19 cellular contexts compared by ENCODE assay signal in the genomic region with DNA sequence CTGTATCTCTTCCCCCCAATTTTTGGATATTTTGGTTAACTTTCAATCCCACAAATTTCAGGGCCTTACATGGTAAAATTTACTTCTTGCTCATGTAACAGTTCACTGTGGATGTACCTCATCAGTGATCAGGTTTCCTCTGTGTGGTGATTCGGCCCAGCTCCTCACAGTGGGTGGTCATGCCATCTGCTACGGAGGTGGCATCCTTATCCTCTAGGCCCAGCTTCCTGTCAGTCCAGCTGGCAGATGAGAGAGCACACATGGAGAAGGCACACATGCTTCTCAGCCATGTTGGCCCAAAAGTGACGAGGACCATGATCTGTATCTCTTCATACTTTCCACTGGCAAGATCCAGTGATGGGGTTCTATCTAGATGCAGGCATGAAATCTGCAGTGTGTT. TPM values are rescaled to one million over a fixed set of nuclear protein-coding genes. Genes with fewer than 3 reads are reported as not detected.
DNase-seq lines count a peak whose midpoint lies in the region; ATAC-seq and TF ChIP-seq lines count a peak whose summit lies in the region.
"Had no signal": no experiment of that assay in that cellular context is flagged by ENCODE, and none has a peak within 500 bp of the region (broad histone marks: within the 10 kb centered on the region; RNA-seq: fewer than 3 reads in every experiment).

No MANE protein-coding gene starts in this region.

- H3K27me3 ChIP-seq in DND-41 (ENCODE audit: insufficient read depth, low read length, poor library complexity): no peaks in the 10 kb centered on the region
- H3K27me3 ChIP-seq: SJCRH30 had no signal

- no peaks in the 10 kb centered on the region for H3K9me3 ChIP-seq in DND-41 (ENCODE audit: insufficient read depth, low read length, severe bottlenecking)
- H3K9me3 ChIP-seq: SJCRH30 had no signal

- ATAC-seq in DND-41 (ENCODE audit: insufficient read depth, low read depth) (peak; percentile 33; the same call in 1 of the 3 replicates), sciatic nerve (no peak), HG03280 (IDR thresholded peaks at IDR 0.05; ENCODE audit: unreplicated experiment) (no peak)
- ATAC-seq: HCT116 had no signal

- H3K9ac ChIP-seq in DND-41 (ENCODE audit: low read depth, low read length): no peak overlapping the region

- H3K79me2 ChIP-seq in DND-41 (ENCODE audit: insufficient read depth, low read length): 0 out of 2 replicates have a peak, but pooled peaks cover 2% of the 10 kb centered on the region

- no peaks in the 10 kb centered on the region for H4K20me1 ChIP-seq in DND-41 (ENCODE audit: insufficient read depth, low read length)

- intact Hi-C loops in sciatic nerve (cut with DNase I): no loop called here

- no peak overlapping the region for H3K27ac ChIP-seq in DND-41 (ENCODE audit: low read length)
- H3K27ac ChIP-seq: SJCRH30 had no signal

- peaks cover 10% of the 10 kb centered on the region for H3K36me3 ChIP-seq in DND-41 (ENCODE audit: insufficient read depth, low read length)
- H3K36me3 ChIP-seq: SJCRH30 had no signal

- peak; percentile 30 for DNase-seq in CMK (ENCODE audit: low read depth)
- DNase-seq in DND-41: peak; percentile 12
- peak; percentile 87 for DNase-seq in NCI-H2171 treated with DMSO at 0.1 percent for 48 hours (lab: John Stamatoyannopoulos, UW)
- DNase-seq in myocyte (ENCODE audit: low read depth): peak; percentile 25
- DNase-seq in Kasumi-1 (lab: John Stamatoyannopoulos, UW): no peak
- DNase-seq in sciatic nerve (ENCODE audit: low spot score): no peak
- DNase-seq: COR-L47, GOT3, MM.1S, NCI-H1048, NCI-H1417 treated with DMSO at 0.1 percent for 48 hours, NCI-H187, NCI-H226, OCI-M1, T-helper 1 cell, T-helper 9 cell had no signal

- H3K4me3 ChIP-seq in DND-41 (ENCODE audit: low read depth in 1 of 2, low read length in 2 of 2): no peak overlapping the region
- H3K4me3 ChIP-seq: SJCRH30 had no signal

- H3K4me2 ChIP-seq in DND-41 (ENCODE audit: insufficient read depth, low read length): no peak overlapping the region

- H2AFZ ChIP-seq in DND-41 (ENCODE audit: low read depth, low read length): no peak overlapping the region

- H3K4me1 ChIP-seq in DND-41 (ENCODE audit: insufficient read depth, low read length): no peaks in the 10 kb centered on the region
- H3K4me1 ChIP-seq: SJCRH30 had no signal

- TF ChIP-seq CTCF in DND-41 (IDR thresholded peaks at IDR 0.05; ENCODE audit: borderline replicate concordance, extremely low read depth, low read length, poor library complexity, severe bottlenecking): no peak

RNA-seq across cellular contexts. Expression of a gene that starts 27.2 kb away (rescaled TPM):
- total RNA-seq in myocyte: 1.5 and 1.7 TPM in 2 replicates
- polyA plus RNA-seq in myocyte (2012): 2.4 TPM
- total RNA-seq in sciatic nerve: 14.1 TPM
- total RNA-seq: SJCRH30 had no signal

Comparison
In these comparisons a context has a peak if more than half of its experiments do, and no peak if none do; other contexts are left out.
1. DNase-seq: peak in CMK (single experiment), DND-41 (single experiment), NCI-H2171 treated with DMSO at 0.1 percent for 48 hours (single experiment) and myocyte (single experiment); none in Kasumi-1 (0 of 2) and sciatic nerve (single experiment).